In the genomic region with DNA sequence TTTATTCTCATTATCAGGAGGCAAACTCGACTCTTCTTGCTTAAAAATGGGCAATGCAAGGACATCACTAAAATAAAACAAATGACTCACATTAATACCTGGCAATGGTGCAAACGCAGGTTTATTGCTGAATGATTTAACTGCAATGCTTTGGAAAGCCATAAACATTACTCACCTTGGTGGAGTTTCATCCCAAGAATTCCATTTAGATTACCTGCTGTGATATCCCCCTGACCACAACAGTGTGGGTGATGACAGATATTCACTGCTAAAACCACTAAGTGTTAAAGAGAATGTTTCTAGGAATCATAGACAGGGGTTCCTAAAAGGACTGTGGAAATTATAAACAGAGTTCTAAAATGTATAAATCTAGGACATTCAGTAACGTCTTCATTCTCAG, we compare ENCODE assay signal across 2 cellular contexts.
TF ChIP-seq lines count a peak whose summit lies in the region.

No MANE protein-coding gene starts in this region.

TF ChIP-seq in HCT116, 20 proteins besides CTCF, POLR2A, EP300 and RAD21 (continued from another document):
- TF ChIP-seq ELF1 (IDR thresholded peaks at IDR 0.05; ENCODE audit: borderline replicate concordance, low read depth) (no peak), EZH2 (IDR thresholded peaks at IDR 0.05) (no peak), EGR1 (IDR thresholded peaks at IDR 0.05; ENCODE audit: low read depth) (peak; percentile 29; the same call in 1 of the 2 replicates), EZH2phosphoT487 (IDR thresholded peaks at IDR 0.05; ENCODE audit: borderline replicate concordance) (no peak), TCF7L2 (IDR thresholded peaks at IDR 0.05; ENCODE audit: borderline replicate concordance, extremely low read depth, insufficient read depth, insufficient read length) (no peak), JUND (IDR thresholded peaks at IDR 0.05) (peak; percentile 92), SRF (IDR thresholded peaks at IDR 0.05; ENCODE audit: low read depth) (no peak), POLR2AphosphoS5 (IDR thresholded peaks at IDR 0.05; ENCODE audit: low read depth, low read length) (peak; percentile 57; the same call in 1 of the 2 replicates), YY1 (IDR thresholded peaks at IDR 0.05; ENCODE audit: extremely low read depth, insufficient replicate concordance, low read depth, low read length) (no peak), CEBPB (IDR thresholded peaks at IDR 0.05; ENCODE audit: low read depth) (peak; percentile 84), SP1 (IDR thresholded peaks at IDR 0.05; ENCODE audit: low read depth) (peak; percentile 83), REST (IDR thresholded peaks at IDR 0.05; ENCODE audit: low read depth) (no peak), SIN3A (IDR thresholded peaks at IDR 0.05; ENCODE audit: low read depth) (no peak; the same call in 1 of the 2 replicates), ZNF274 (IDR thresholded peaks at IDR 0.05; ENCODE audit: low read depth, low read length) (no peak), ZBTB33 (IDR thresholded peaks at IDR 0.05; ENCODE audit: extremely low read depth, insufficient replicate concordance, low read length) (peak; percentile 38), ATF3 (IDR thresholded peaks at IDR 0.05) (peak; percentile 74; the same call in 1 of the 2 replicates), ZFX (IDR thresholded peaks at IDR 0.05) (no peak), CBX3 (IDR thresholded peaks at IDR 0.05; ENCODE audit: low read depth) (peak; percentile 73)

TF ChIP-seq in SK-N-SH, 30 proteins besides CTCF, POLR2A, EP300 and RAD21 (continued from another document):
- TF ChIP-seq RFX5 (IDR thresholded peaks at IDR 0.05; ENCODE audit: low read length) (no peak), ELF1 (IDR thresholded peaks at IDR 0.05) (no peak), JUND (IDR thresholded peaks at IDR 0.05) (0 out of 2 replicates have a peak, but pooled peaks have one; percentile 19), SMC3 (IDR thresholded peaks at IDR 0.05; ENCODE audit: low read depth, low read length) (no peak), RCOR1 (IDR thresholded peaks at IDR 0.05; ENCODE audit: low read length) (no peak), FOSL2 (IDR thresholded peaks at IDR 0.05; ENCODE audit: borderline replicate concordance, low read depth) (peak; percentile 16; the same call in 1 of the 2 replicates), TCF12 (IDR thresholded peaks at IDR 0.05) (0 out of 2 replicates have a peak, but pooled peaks have one; percentile 26), MEF2A (IDR thresholded peaks at IDR 0.05; ENCODE audit: borderline replicate concordance, low read depth) (no peak), USF1 (IDR thresholded peaks at IDR 0.05; ENCODE audit: borderline replicate concordance, low read depth) (no peak), TEAD4 (IDR thresholded peaks at IDR 0.05; ENCODE audit: borderline replicate concordance, insufficient read depth) (peak; percentile 40; the same call in 1 of the 2 replicates)
- TF ChIP-seq, protein P1, sequence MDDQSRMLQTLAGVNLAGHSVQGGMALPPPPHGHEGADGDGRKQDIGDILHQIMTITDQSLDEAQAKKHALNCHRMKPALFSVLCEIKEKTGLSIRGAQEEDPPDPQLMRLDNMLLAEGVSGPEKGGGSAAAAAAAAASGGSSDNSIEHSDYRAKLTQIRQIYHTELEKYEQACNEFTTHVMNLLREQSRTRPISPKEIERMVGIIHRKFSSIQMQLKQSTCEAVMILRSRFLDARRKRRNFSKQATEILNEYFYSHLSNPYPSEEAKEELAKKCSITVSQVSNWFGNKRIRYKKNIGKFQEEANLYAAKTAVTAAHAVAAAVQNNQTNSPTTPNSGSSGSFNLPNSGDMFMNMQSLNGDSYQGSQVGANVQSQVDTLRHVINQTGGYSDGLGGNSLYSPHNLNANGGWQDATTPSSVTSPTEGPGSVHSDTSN (IDR thresholded peaks at IDR 0.05): peak; percentile 51
